25 cellular contexts compared by ENCODE assay signal in the genomic region with DNA sequence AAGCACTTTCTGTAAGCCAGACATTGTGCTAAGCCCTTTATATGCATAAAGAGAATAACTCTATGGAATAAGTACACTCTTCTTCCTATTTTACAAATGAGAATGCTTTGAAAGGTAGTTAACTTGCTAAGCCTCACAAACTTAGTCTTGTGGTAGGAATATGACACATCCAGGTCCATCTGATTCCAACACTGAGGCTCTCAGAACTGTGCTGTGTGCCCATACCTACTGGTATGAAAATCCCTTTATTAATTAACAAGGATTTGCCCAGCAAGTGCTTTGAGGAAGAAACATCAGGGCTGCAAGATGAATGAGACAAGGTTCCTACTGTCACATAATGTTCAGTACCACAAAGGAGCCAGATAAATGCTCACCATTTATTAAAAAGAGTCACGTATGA.
DNase-seq lines count a peak whose midpoint lies in the region; ATAC-seq, FAIRE-seq and TF ChIP-seq lines count a peak whose summit lies in the region.
"Had no signal": no experiment of that assay in that cellular context is flagged by ENCODE, and none has a peak within 500 bp of the region (broad histone marks: within the 10 kb centered on the region; RNA-seq: fewer than 3 reads in every experiment).

No MANE protein-coding gene starts in this region.

- WGBS in trophoblast cell (ENCODE audit: extremely low coverage, insufficient coverage, insufficient read length), result no CpG with 5 or more reads among the region's 1 CpG
- 88 to 95% methylated on average over 1 of the region's 1 CpG for WGBS in esophagus squamous epithelium, 2 donors

- intact Hi-C loops in Caco-2 (cut with micrococcal nuclease; ENCODE audit: unreplicated experiment) (loop anchor here (5.0 kb wide), 1 partner anchor 175 kb away; no protein-coding TSS in a partner anchor), colonic mucosa (cut with DNase I) (no loop called here), kidney (cut with DNase I) (no loop called here), esophagus squamous epithelium (cut with DNase I) (no loop called here)

- peak overlapping the region; percentile 96 for H2BK120ac ChIP-seq in trophoblast cell (ENCODE audit: insufficient read depth, low read length, poor library complexity)

- CTCF ChIA-PET in Caco-2 (lab: Charles Lee), result no interaction called here

- H3K4me1 Mint-ChIP-seq in Caco-2 (ENCODE audit: low read depth, unreplicated experiment), result peaks cover 46% of the 10 kb centered on the region
- H3K4me1 Mint-ChIP-seq in activated T-helper 17 cell treated with anti-CD3 and anti-CD28 coated beads, Interleukin-2, amount 50 U/mL, for 72 hours, result no peaks in the 10 kb centered on the region
- H3K4me1 Mint-ChIP-seq: CD4-positive, CD25-positive, alpha-beta regulatory T cell had no signal

- BruUV-seq in Caco-2 (replicated peaks; lab: Mats Ljungman, UMichigan), result no TSS peak

- ATAC-seq in activated T-helper 17 cell treated with anti-CD3 and anti-CD28 coated beads, Interleukin-2, amount 50 U/mL, for 72 hours (replicated peaks), result no peak
- ATAC-seq: K562 had no signal

- H3K14ac ChIP-seq in trophoblast cell (ENCODE audit: low read length), result peak overlapping the region; percentile 94

- peaks cover 3% of the 10 kb centered on the region for H3K79me2 ChIP-seq in trophoblast cell (ENCODE audit: control insufficient read depth, insufficient read depth, low read length, poor library complexity)

- H2AK5ac ChIP-seq in trophoblast cell (ENCODE audit: low read length), result peak overlapping the region; percentile 26

- peak overlapping the region; percentile 93 for H2BK5ac ChIP-seq in trophoblast cell (ENCODE audit: low read depth, low read length, poor library complexity)

- no peak overlapping the region for H2AFZ ChIP-seq in trophoblast cell (ENCODE audit: insufficient read depth, low read length, poor library complexity)

- H3K4me2 ChIP-seq in trophoblast cell (ENCODE audit: low read length), result no peak overlapping the region
- H3K4me2 ChIP-seq: BLaER1 had no signal

- H3K23ac ChIP-seq in trophoblast cell (ENCODE audit: low read length), result no peak overlapping the region

- no peak overlapping the region for H4K12ac ChIP-seq in trophoblast cell (ENCODE audit: low read depth, low read length)

- peak overlapping the region; percentile 75 for H4K91ac ChIP-seq in trophoblast cell (ENCODE audit: low read depth, low read length)

- no peak overlapping the region for H3K18ac ChIP-seq in trophoblast cell (ENCODE audit: low read length)

- no peak overlapping the region for H4K8ac ChIP-seq in trophoblast cell (ENCODE audit: low read depth, low read length)

- peak overlapping the region; percentile 94 for H2BK12ac ChIP-seq in trophoblast cell (ENCODE audit: low read length)

- H3K36me3 Mint-ChIP-seq in Caco-2 (ENCODE audit: insufficient read depth, unreplicated experiment), result peaks cover 14% of the 10 kb centered on the region
- no peaks in the 10 kb centered on the region for H3K36me3 Mint-ChIP-seq in activated T-helper 17 cell treated with anti-CD3 and anti-CD28 coated beads, Interleukin-2, amount 50 U/mL, for 72 hours (ENCODE audit: low read depth)
- H3K36me3 Mint-ChIP-seq: CD4-positive, CD25-positive, alpha-beta regulatory T cell had no signal

- no peak for TF ChIP-seq CTCF in Caco-2 (IDR thresholded peaks at IDR 0.05; ENCODE audit: insufficient read depth in 1 of 2, low read depth in 1 of 2, low read length in 1 of 2, severe bottlenecking in 1 of 2, unreplicated experiment in 1 of 2)
- no peak for TF ChIP-seq CTCF in colonic mucosa (IDR thresholded peaks at IDR 0.05)
- no peak for TF ChIP-seq CTCF in kidney (IDR thresholded peaks at IDR 0.05; ENCODE audit: borderline replicate concordance, extremely low read depth, insufficient read depth)
- TF ChIP-seq CTCF in esophagus squamous epithelium (IDR thresholded peaks at IDR 0.05), result no peak

- H3K27me3 ChIP-seq in Caco-2 (replicated peaks; ENCODE audit: control insufficient read depth, insufficient read depth, low read length), result no peaks in the 10 kb centered on the region
- H3K27me3 ChIP-seq in colonic mucosa, result no peaks in the 10 kb centered on the region
- no peaks in the 10 kb centered on the region for H3K27me3 ChIP-seq in trophoblast cell (ENCODE audit: insufficient read depth, low read length)
- no peaks in the 10 kb centered on the region for H3K27me3 ChIP-seq in esophagus squamous epithelium
- H3K27me3 ChIP-seq: BLaER1 had no signal

- H3K79me1 ChIP-seq in trophoblast cell (ENCODE audit: low read length), result peaks cover 20% of the 10 kb centered on the region

- no peak for FAIRE-seq in kidney (lab: Jason Lieb, UNC)
- FAIRE-seq: GM18507, H1, K562 had no signal

- H3K4me1 ChIP-seq in Caco-2, result peaks cover 50% of the 10 kb centered on the region
- peaks cover 6% of the 10 kb centered on the region for H3K4me1 ChIP-seq in colonic mucosa
- peaks cover 5 to 15% of the 10 kb centered on the region in 2 experiments for H3K4me1 ChIP-seq in trophoblast cell (ENCODE audit: control insufficient read depth in 1 of 2, insufficient read depth in 2 of 2, low read length in 2 of 2)
- peaks cover 0 to 5% of the 10 kb centered on the region in 2 donors for H3K4me1 ChIP-seq in kidney (ENCODE audit: control insufficient read depth in 1 of 2, insufficient read depth in 1 of 2, low read depth in 1 of 2, low read length in 2 of 2)
- peaks cover 0 to 41% (median 8%) of the 10 kb centered on the region in 3 donors for H3K4me1 ChIP-seq in esophagus squamous epithelium
- H3K4me1 ChIP-seq: BLaER1 had no signal

- H3K9ac ChIP-seq in colonic mucosa (ENCODE audit: low read depth in 2 of 2, low read length in 2 of 2), result no peak overlapping the region
- H3K9ac ChIP-seq in trophoblast cell (ENCODE audit: low read length), result no peak overlapping the region
- no peak overlapping the region for H3K9ac ChIP-seq in kidney (ENCODE audit: low read length in 2 of 2)
- H3K9ac ChIP-seq: BLaER1 had no signal

- H3K4me3 ChIP-seq in Caco-2 (ENCODE audit: low read depth, low read length) (no peak overlapping the region), colonic mucosa (no peak overlapping the region), trophoblast cell (ENCODE audit: low read depth, low read length) (no peak overlapping the region), kidney (ENCODE audit: low read length in 2 of 2) (no peak overlapping the region), esophagus squamous epithelium (no peak overlapping the region)
- H3K4me3 ChIP-seq: BLaER1, K562 had no signal

- peak overlapping the region; percentile 96 for H3K27ac Mint-ChIP-seq in Caco-2 (ENCODE audit: unreplicated experiment)
- H3K27ac Mint-ChIP-seq in activated T-helper 17 cell treated with anti-CD3 and anti-CD28 coated beads, Interleukin-2, amount 50 U/mL, for 72 hours, result no peak overlapping the region
- H3K27ac Mint-ChIP-seq: CD4-positive, CD25-positive, alpha-beta regulatory T cell had no signal

- POLR2A ChIA-PET in Caco-2 (lab: Charles Lee), result no interaction called here

- no peaks in the 10 kb centered on the region for H3K27me3 Mint-ChIP-seq in Caco-2 (ENCODE audit: insufficient read depth, unreplicated experiment)
- H3K27me3 Mint-ChIP-seq in activated T-helper 17 cell treated with anti-CD3 and anti-CD28 coated beads, Interleukin-2, amount 50 U/mL, for 72 hours, result peaks cover 13% of the 10 kb centered on the region
- H3K27me3 Mint-ChIP-seq: CD4-positive, CD25-positive, alpha-beta regulatory T cell had no signal

- H3K36me3 ChIP-seq in Caco-2 (ENCODE audit: control insufficient read depth, insufficient read depth, low read length) (no peaks in the 10 kb centered on the region; the same call in 1 of the 2 replicates), colonic mucosa (no peaks in the 10 kb centered on the region), trophoblast cell (ENCODE audit: control insufficient read depth in 1 of 2, insufficient read depth in 2 of 2, low read length in 2 of 2) (no peaks in the 10 kb centered on the region), kidney (ENCODE audit: control insufficient read depth in 1 of 2, insufficient read depth in 2 of 2, low read length in 2 of 2) (no peaks in the 10 kb centered on the region), esophagus squamous epithelium (no peaks in the 10 kb centered on the region)
- H3K36me3 ChIP-seq: BLaER1 had no signal

- DNase-seq in Caco-2 (no peak), M059J (ENCODE audit: low read depth) (peak; percentile 25), colonic mucosa (no peak), trophoblast cell (no peak), A172 (ENCODE audit: low spot score) (no peak), kidney (no peak), esophagus squamous epithelium (lab: John Stamatoyannopoulos, UW) (no peak)
- DNase-seq: 8988T; CD4-positive, CD25-positive, alpha-beta regulatory T cell; DMS53; HCEC 1CT; Kasumi-1; NCI-H1105 treated with DMSO at 0.1 percent for 48 hours; NCI-H146; NCI-H1930; NCI-H2107; NCI-H524 treated with DMSO at 0.1 percent for 48 hours; RPMI8226; SHP77 had no signal

- H3K27ac ChIP-seq in colonic mucosa (peak overlapping the region; percentile 74), trophoblast cell (ENCODE audit: low read depth, low read length) (peak overlapping the region; percentile 9), kidney (ENCODE audit: low read depth in 2 of 2, low read length in 2 of 2) (no peak overlapping the region), esophagus squamous epithelium (no peak overlapping the region)
- H3K27ac ChIP-seq: BLaER1, HL-60 had no signal

- TF ChIP-seq POLR2A in esophagus squamous epithelium (IDR thresholded peaks at IDR 0.05), result no peak

- peak overlapping the region; percentile 42 for H3K4ac ChIP-seq in trophoblast cell (ENCODE audit: low read depth, low read length)

- H3K4me3 Mint-ChIP-seq in Caco-2 (ENCODE audit: unreplicated experiment), result peak overlapping the region; percentile 50
- H3K4me3 Mint-ChIP-seq in activated T-helper 17 cell treated with anti-CD3 and anti-CD28 coated beads, Interleukin-2, amount 50 U/mL, for 72 hours, result no peak overlapping the region
- H3K4me3 Mint-ChIP-seq: CD4-positive, CD25-positive, alpha-beta regulatory T cell had no signal

- H3K9me3 Mint-ChIP-seq in Caco-2 (ENCODE audit: unreplicated experiment), result peaks cover 10% of the 10 kb centered on the region
- peaks cover 5% of the 10 kb centered on the region for H3K9me3 Mint-ChIP-seq in activated T-helper 17 cell treated with anti-CD3 and anti-CD28 coated beads, Interleukin-2, amount 50 U/mL, for 72 hours

- peaks cover 5% of the 10 kb centered on the region; the same call in 1 of the 2 replicates for H3K9me3 ChIP-seq in Caco-2
- no peaks in the 10 kb centered on the region for H3K9me3 ChIP-seq in colonic mucosa
- H3K9me3 ChIP-seq in trophoblast cell (ENCODE audit: insufficient read depth, low read depth, low read length), result no peaks in the 10 kb centered on the region
- no peaks in the 10 kb centered on the region for H3K9me3 ChIP-seq in kidney (ENCODE audit: control insufficient read depth in 1 of 2, low read length in 2 of 2)
- no peaks in the 10 kb centered on the region for H3K9me3 ChIP-seq in esophagus squamous epithelium
- H3K9me3 ChIP-seq: BLaER1 had no signal

Comparison
In these comparisons a context has a peak if more than half of its experiments do, and no peak if none do; other contexts are left out.
1. H3K27ac ChIP-seq: peak in colonic mucosa (single experiment) and trophoblast cell (single experiment); none in kidney (0 of 2) and esophagus squamous epithelium (0 of 4).